9 cellular contexts compared by ENCODE assay signal in genomic region chr20:51500311-51500710, GRCh38. TPM values are rescaled to one million over a fixed set of nuclear protein-coding genes. Genes with fewer than 3 reads are reported as not detected.
DNase-seq lines count a peak whose midpoint lies in the region; ATAC-seq, FAIRE-seq and TF ChIP-seq lines count a peak whose summit lies in the region.
"Had no signal": no experiment of that assay in that cellular context is flagged by ENCODE, and none has a peak within 500 bp of the region (broad histone marks: within the 10 kb centered on the region; RNA-seq: fewer than 3 reads in every experiment).

No MANE protein-coding gene starts in this region.

- no peak overlapping the region for H3K9ac ChIP-seq in OCI-LY3 (ENCODE audit: low read length)
- peak overlapping the region; percentile 16; the same call in 1 of the 2 replicates for H3K9ac ChIP-seq in GM12878 (ENCODE audit: control insufficient read depth, insufficient read depth, low read length)

- no peaks in the 10 kb centered on the region for H3K36me3 Mint-ChIP-seq in WTC11

- peaks cover 4% of the 10 kb centered on the region for H3K4me1 Mint-ChIP-seq in WTC11

- ATAC-seq in GM18499 (IDR thresholded peaks at IDR 0.05; ENCODE audit: insufficient read depth, unreplicated experiment) (peak; percentile 68), HG02588 (IDR thresholded peaks at IDR 0.05; ENCODE audit: unreplicated experiment) (peak; percentile 73), GM12878 (peak; percentile 89), WTC11 (no peak), HG03139 (IDR thresholded peaks at IDR 0.05; ENCODE audit: unreplicated experiment) (no peak)

- H3K4me3 ChIP-seq in OCI-LY3 (ENCODE audit: low read length) (no peak overlapping the region), GM12878 (no peak overlapping the region)

- H3K9me3 ChIP-seq in OCI-LY3 (ENCODE audit: insufficient read depth, low read length) (no peaks in the 10 kb centered on the region), GM12878 (replicated peaks; ENCODE audit: control insufficient read depth, insufficient read depth, low read length) (no peaks in the 10 kb centered on the region)

- peaks cover 86% of the 10 kb centered on the region for H4K20me1 ChIP-seq in OCI-LY3 (ENCODE audit: insufficient read depth, low read length)
- no peaks in the 10 kb centered on the region for H4K20me1 ChIP-seq in GM12878 (ENCODE audit: control insufficient read depth, insufficient read depth)

- H3K27ac Mint-ChIP-seq in WTC11 = no peak overlapping the region
- H3K27ac Mint-ChIP-seq: nephron had no signal

- RAD21 ChIA-PET in GM12878 (lab: Charles Lee; ENCODE audit: unreplicated experiment) = interaction anchor here (0.6 to 1.7 kb wide), 6 partner anchors 25 to 120 kb away, joined by 3 to 6 read pairs (median 4); partner anchors contain the start of gene NFATC2

- peak; percentile 57 for FAIRE-seq in GM12878 (lab: Jason Lieb, UNC)
- no peak for FAIRE-seq in frontal cortex (lab: Jason Lieb, UNC)

- intact Hi-C loops in GM12878 (cut with micrococcal nuclease; ENCODE audit: unreplicated experiment) = no loop called here

- H2AFZ ChIP-seq in OCI-LY3 (ENCODE audit: low read depth, low read length) = no peak overlapping the region
- no peak overlapping the region for H2AFZ ChIP-seq in GM12878 (ENCODE audit: control insufficient read depth, low read depth, low read length)

- TF ChIP-seq RAD21 in GM12878 (IDR thresholded peaks at IDR 0.05; ENCODE audit: insufficient read depth, low read depth, low read length) = no peak

- peaks cover 75% of the 10 kb centered on the region for H3K79me2 ChIP-seq in OCI-LY3 (ENCODE audit: low read length)
- H3K79me2 ChIP-seq in GM12878 (ENCODE audit: control insufficient read depth, insufficient read depth, low read length) = peaks cover 12% of the 10 kb centered on the region

- H3K27ac ChIP-seq in OCI-LY3 (ENCODE audit: low read length) = peak overlapping the region; percentile 10; the same call in 1 of the 2 replicates
- H3K27ac ChIP-seq in GM12878 (ENCODE audit: control insufficient read depth, insufficient read depth) = peak overlapping the region; percentile 34; the same call in 1 of the 2 replicates

- SMC1A ChIA-PET in GM12878 (lab: Charles Lee; ENCODE audit: uncharacterized antibody, unreplicated experiment) = interaction anchor here (1.0 to 3.5 kb wide), 10 partner anchors 12 to 99 kb away, joined by 3 to 13 read pairs (median 4); no protein-coding TSS in a partner anchor

- BruUV-seq in GM12878 (replicated peaks; lab: Mats Ljungman, UMichigan) = no TSS peak

- TF ChIP-seq CTCF in OCI-LY3 (IDR thresholded peaks at IDR 0.05; ENCODE audit: low read depth, low read length) = no peak
- TF ChIP-seq CTCF in GM12878 (IDR thresholded peaks at IDR 0.05 in 2 of 3, conservative IDR thresholded peaks at IDR 0.05 in 1 of 3; ENCODE audit: control insufficient read depth in 2 of 3, extremely low read depth in 1 of 3, insufficient read depth in 1 of 3, low read depth in 3 of 3, low read length in 3 of 3) = no peak
- no peak for TF ChIP-seq CTCF in WTC11 (IDR thresholded peaks at IDR 0.05)

- in situ Hi-C loops in GM12878 (cut with MboI) = no loop called here

- WGBS in GM12878 (ENCODE audit: insufficient coverage, insufficient replicate concordance, low lambda C conversion rate, missing lambda C conversion rate) = 0% methylated on average over 2 of the region's 3 CpGs

- no peaks in the 10 kb centered on the region for H3K27me3 Mint-ChIP-seq in WTC11 (ENCODE audit: low read depth)

- POLR2A ChIA-PET in GM12878 (lab: Charles Lee) (interaction anchor here (0.7 kb wide), 1 partner anchor 93 kb away, joined by 3 read pairs; no protein-coding TSS in a partner anchor), WTC11 (lab: Charles Lee) (no interaction called here)

- peaks cover 3% of the 10 kb centered on the region; the same call in 1 of the 2 replicates for H3K9me3 Mint-ChIP-seq in WTC11
- H3K9me3 Mint-ChIP-seq: nephron had no signal

- no peak overlapping the region for H3K4me3 Mint-ChIP-seq in WTC11
- H3K4me3 Mint-ChIP-seq: nephron had no signal

- H3K4me1 ChIP-seq in OCI-LY3 (ENCODE audit: low read length) (peaks cover 61% of the 10 kb centered on the region), GM12878 (ENCODE audit: control insufficient read depth, insufficient read depth, low read length) (peaks cover 51% of the 10 kb centered on the region)

- peak; percentile 37 for DNase-seq in GM12878 (ENCODE audit: low read depth, low spot score)
- no peak for DNase-seq in frontal cortex (ENCODE audit: low spot score in 2 of 2)
- no peak for DNase-seq in GOT3 (lab: John Stamatoyannopoulos, UW)
- no peak for DNase-seq in WTC11 (ENCODE audit: low spot score)

- CTCF ChIA-PET in GM12878 (lab: Yijun Ruan, JAX) (interaction anchor here (0.8 kb wide), 1 partner anchor 9 kb away, joined by 3 read pairs; no protein-coding TSS in a partner anchor), WTC11 (lab: Charles Lee) (interaction anchor here (0.9 kb wide), 1 partner anchor 114 kb away, joined by 3 read pairs; no protein-coding TSS in a partner anchor)

- no peak for TF ChIP-seq POLR2A in GM12878 (IDR thresholded peaks at IDR 0.05; ENCODE audit: low read depth, low read length)

- H3K27me3 ChIP-seq in OCI-LY3 (ENCODE audit: low read depth, low read length) (no peaks in the 10 kb centered on the region), GM12878 (replicated peaks in 1 of 2; ENCODE audit: control insufficient read depth in 2 of 2, insufficient read depth in 2 of 2, low read length in 1 of 2) (no peaks in the 10 kb centered on the region)

- H3K4me2 ChIP-seq in OCI-LY3 (ENCODE audit: low read length) (peak overlapping the region; percentile 8), GM12878 (ENCODE audit: control insufficient read depth, insufficient read depth) (no peak overlapping the region; the same call in 1 of the 2 replicates)

- H3K36me3 ChIP-seq in OCI-LY3 (replicated peaks; ENCODE audit: low read depth, low read length) (peaks cover 68% of the 10 kb centered on the region), GM12878 (ENCODE audit: control insufficient read depth in 2 of 2, insufficient read depth in 2 of 2, low read length in 1 of 2) (peaks cover 5 to 6% of the 10 kb centered on the region in 2 experiments; a peak in 2 of 4 replicates)

- TF ChIP-seq EP300 in GM12878 (IDR thresholded peaks at IDR 0.05; ENCODE audit: borderline replicate concordance in 1 of 2, control insufficient read depth in 1 of 2, low read depth in 2 of 2, low read length in 2 of 2) = no peak

TF ChIP-seq in GM12878, 131 proteins besides CTCF, POLR2A, EP300 and RAD21 (continues in another document):
- no peak for TF ChIP-seq SREBF2 (IDR thresholded peaks at IDR 0.05; ENCODE audit: low read length)
- no peak for TF ChIP-seq BMI1 (IDR thresholded peaks at IDR 0.05; ENCODE audit: borderline replicate concordance)
- 0 out of 3 replicates have a peak, but pooled peaks of 1 of the 2 experiments have one; percentile 5 for TF ChIP-seq EGR1 (IDR thresholded peaks at IDR 0.05; ENCODE audit: borderline replicate concordance in 1 of 2, low read depth in 2 of 2, low read length in 2 of 2)
- TF ChIP-seq ASH2L (IDR thresholded peaks at IDR 0.05; ENCODE audit: borderline replicate concordance, low read depth) = no peak
- 0 out of 2 replicates have a peak, but pooled peaks have one; percentile 27 for TF ChIP-seq MTA2 (IDR thresholded peaks at IDR 0.05; ENCODE audit: low read depth)
- peak; percentile 48 for TF ChIP-seq RUNX3 (IDR thresholded peaks at IDR 0.05; ENCODE audit: low read length)

TF ChIP-seq in WTC11, 78 proteins besides CTCF, POLR2A, EP300 and RAD21 (continues in another document):
- TF ChIP-seq MYBL2 (CRISPR knock-in tag; IDR thresholded peaks at IDR 0.05) (no peak), ZNF512 (CRISPR knock-in tag; IDR thresholded peaks at IDR 0.05; ENCODE audit: borderline replicate concordance) (no peak), SMAD4 (CRISPR knock-in tag; IDR thresholded peaks at IDR 0.05) (no peak), CREM (CRISPR knock-in tag; IDR thresholded peaks at IDR 0.05) (no peak), KAT7 (CRISPR knock-in tag; IDR thresholded peaks at IDR 0.05; ENCODE audit: borderline replicate concordance) (no peak), ZNF121 (CRISPR knock-in tag; IDR thresholded peaks at IDR 0.05) (no peak), NR1H2 (CRISPR knock-in tag; IDR thresholded peaks at IDR 0.05) (no peak), FOXJ3 (CRISPR knock-in tag; IDR thresholded peaks at IDR 0.05; ENCODE audit: borderline replicate concordance) (no peak)

RNA-seq across cellular contexts. Expression of gene NFATC2, which starts 42.2 kb away (rescaled TPM):
- total RNA-seq in GM12878 (2013; cell fraction: nucleolus; rRNA removed) = 24.0 and 24.8 TPM in 2 replicates
- total RNA-seq in GM12878 (2014; rRNA removed) (5.1 TPM in 2 replicates), GM12878 (2014; rRNA removed; fragmentation: Illumina TruSeq; extraction: Trizol) (3.7 and 4.3 TPM in 2 replicates), GM12878 (2021) (17.5 and 20.0 TPM in 2 replicates), frontal cortex (0.41 TPM), WTC11 (2021) (1.7 to 3.0 TPM (median 2.3 TPM) in 3 replicates)
- polyA plus RNA-seq in GM12878 (2011; ENCODE audit: low read depth) = 4.4 TPM
- polyA plus RNA-seq in GM12878 (2011; rRNA removed) (7.6 and 7.9 TPM in 2 replicates), GM12878 (2014; fragmentation: Illumina TruSeq; extraction: Trizol) (12.3 and 12.7 TPM in 2 replicates), GM12878 (2014; fragmentation: Nextera tagmentation; extraction: Ambion mirVana) (1 to 10 TPM; 3.3 to 7.3 TPM), GM12878 (2014; rRNA removed) (5.6 and 6.8 TPM in 2 replicates), GM12878 (2016; fragmentation: Nextera tagmentation; extraction: Ambion mirVana) (1 to 10 TPM; 7.3 to 7.7 TPM)
- 5.2 and 9.2 TPM in 2 replicates for polyA plus RNA-seq in GM12878 (2011; cell fraction: cytosol; rRNA removed)
- 15.6 and 22.7 TPM in 2 replicates for polyA plus RNA-seq in GM12878 (2011; cell fraction: nucleus; rRNA removed)
- 5.3 and 9.1 TPM in 2 replicates for polyA plus RNA-seq in GM12878 (2012)
- 12.2 and 12.7 TPM in 2 replicates for polyA minus RNA-seq in GM12878 (2011; rRNA and poly(A)+ RNA removed)
- 11.8 and 12.8 TPM in 2 replicates for polyA minus RNA-seq in GM12878 (2011; cell fraction: cytosol; rRNA and poly(A)+ RNA removed)
- polyA minus RNA-seq in GM12878 (2011; cell fraction: nucleus; rRNA and poly(A)+ RNA removed) = 10.2 and 22.1 TPM in 2 replicates

Comparison
In these comparisons a context has a peak if more than half of its experiments do, and no peak if none do; other contexts are left out.
1. ATAC-seq: peak in GM18499 (single experiment), HG02588 (single experiment) and GM12878 (single experiment); none in WTC11 (single experiment) and HG03139 (single experiment).